Comparison of ENCODE assay signal across 8 cellular contexts in genomic region chr18:3447895-3448844, GRCh38. TPM values are rescaled to one million over a fixed set of nuclear protein-coding genes. Genes with fewer than 3 reads are reported as not detected.
DNase-seq lines count a peak whose midpoint lies in the region; ATAC-seq and TF ChIP-seq lines count a peak whose summit lies in the region.

No MANE protein-coding gene starts in this region.

- TF ChIP-seq CTCF in AG10803 (conservative IDR thresholded peaks at IDR 0.05; ENCODE audit: low read length): peak; percentile 24

- H3K4me3 ChIP-seq in AG10803 (ENCODE audit: low read length): peak overlapping the region; percentile 97

- peak; percentile 98 for DNase-seq in AG10803 (ENCODE audit: low read depth)
- DNase-seq in NCI-H345 (lab: John Stamatoyannopoulos, UW): peak; percentile 97
- DNase-seq in cerebellum (ENCODE audit: low spot score): peak; percentile 66
- DNase-seq in kidney glomerular epithelial cell (lab: John Stamatoyannopoulos, UW): peak; percentile 93
- peak; percentile 83 to 85 for DNase-seq in stimulated activated CD4-positive, alpha-beta T cell treated with anti-CD3 and anti-CD28 coated beads, Interleukin-15, amount 100 ng/mL, for 48 hours (ENCODE audit: low read depth in 2 of 2)

- ATAC-seq in GM19035 (IDR thresholded peaks at IDR 0.05; ENCODE audit: unreplicated experiment) (peak; percentile 70), HG03342 (IDR thresholded peaks at IDR 0.05; ENCODE audit: unreplicated experiment) (peak; percentile 64)
- ATAC-seq in activated CD4-positive, CD25-positive, alpha-beta regulatory T cell treated with anti-CD3 and anti-CD28 coated beads, Interleukin-2, amount 50 U/mL, for 24 hours: peak; percentile 44 to 45

RNA-seq across cellular contexts. Expression of gene TGIF1, which starts 1.8 kb away (rescaled TPM):
- 30.3 TPM for total RNA-seq in cerebellum

Comparison
In these comparisons a context has a peak if more than half of its experiments do, and no peak if none do; other contexts are left out.
1. Peak in every context shown above with its lines: DNase-seq, ATAC-seq and H3K4me3 ChIP-seq.